8 cellular contexts compared by ENCODE assay signal in the genomic region with DNA sequence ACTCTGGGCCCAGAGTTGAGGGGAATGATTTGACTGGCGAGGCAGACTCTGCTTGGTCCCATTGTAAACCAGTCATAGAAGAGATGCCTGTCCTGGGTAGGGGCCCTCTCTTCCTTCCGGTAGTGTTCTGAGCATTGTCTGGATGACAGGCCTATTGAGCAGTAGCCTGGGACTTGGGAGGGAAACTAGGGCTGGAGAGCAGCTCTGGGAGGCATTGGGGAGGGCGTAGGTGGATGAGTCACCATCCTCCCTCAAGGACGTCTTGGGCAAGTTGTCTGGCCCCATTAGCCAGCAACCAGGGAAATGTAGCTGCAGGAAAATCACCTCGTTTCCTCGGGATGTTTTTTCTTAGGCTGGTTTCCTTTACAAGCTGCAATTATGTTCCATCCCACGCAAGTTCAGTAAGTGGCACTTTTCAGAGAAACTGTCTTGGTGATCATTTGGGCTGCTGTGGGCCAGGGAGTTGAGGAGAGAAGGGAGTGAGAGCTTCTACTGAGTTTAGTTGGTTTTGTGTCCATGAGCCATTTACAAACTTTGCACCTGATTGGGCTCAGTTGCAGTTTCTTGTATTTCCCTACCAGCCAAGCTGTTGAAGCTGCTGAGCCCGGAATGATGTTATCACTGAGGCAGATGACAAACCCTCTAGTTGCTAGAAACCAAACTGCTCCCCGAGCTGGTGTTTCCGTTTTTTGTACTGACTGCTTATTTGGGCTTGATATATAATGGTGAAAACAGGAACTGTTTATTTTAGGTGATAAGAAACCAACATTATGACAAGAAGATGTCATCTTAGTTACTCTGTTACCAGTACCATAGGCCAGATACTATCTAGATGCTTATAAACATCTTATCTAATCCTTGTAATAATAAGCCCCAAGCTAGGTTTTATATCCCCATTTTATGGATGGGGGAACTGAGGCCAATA.
DNase-seq lines count a peak whose midpoint lies in the region; ATAC-seq and TF ChIP-seq lines count a peak whose summit lies in the region.

No MANE protein-coding gene starts in this region.

- peak overlapping the region; percentile 79 for H3K4me2 ChIP-seq in HCT116 (ENCODE audit: low read length)

- H3K4me3 ChIP-seq in GM06990 (replicated peaks; ENCODE audit: low read depth, low read length) (no peak overlapping the region), HCT116 (replicated peaks in 1 of 2; ENCODE audit: low read depth in 1 of 2, low read length in 2 of 2) (peak overlapping the region; percentile 20 to 49), MG63 (no peak overlapping the region), esophagus (ENCODE audit: low read depth in 1 of 2, low read length in 2 of 2) (no peak overlapping the region)
- no peak overlapping the region for H3K4me3 ChIP-seq in naive thymus-derived CD4-positive, alpha-beta T cell (ENCODE audit: low read length)

- POLR2A ChIA-PET in HCT116 (lab: Charles Lee), result interaction anchor here (1.1 to 1.6 kb wide), 4 partner anchors 10 to 196 kb away, joined by 3 to 7 read pairs (median 4); no protein-coding TSS in a partner anchor
- POLR2A ChIA-PET in activated CD4-positive, alpha-beta memory T cell treated with anti-CD3 and anti-CD28 coated beads for 36 hours (lab: Charles Lee), result interaction anchor here (0.9 to 1.7 kb wide), 10 partner anchors 13 to 148 kb away, joined by 3 to 12 read pairs (median 4); a partner anchor contains a TSS
- POLR2A ChIA-PET in naive thymus-derived CD4-positive, alpha-beta T cell (lab: Charles Lee), result no interaction called here

- H3K27ac ChIP-seq in HCT116 (ENCODE audit: low read depth, low read length) (peak overlapping the region; percentile 78), esophagus (ENCODE audit: low read depth in 2 of 2, low read length in 1 of 2) (peak overlapping the region; percentile 35 to 54)
- H3K27ac ChIP-seq in naive thymus-derived CD4-positive, alpha-beta T cell (ENCODE audit: low read depth, low read length), result no peak overlapping the region

- no peaks in the 10 kb centered on the region for H3K27me3 Mint-ChIP-seq in activated CD4-positive, alpha-beta memory T cell treated with anti-CD3 and anti-CD28 coated beads for 36 hours
- H3K27me3 Mint-ChIP-seq in naive thymus-derived CD4-positive, alpha-beta T cell, result no peaks in the 10 kb centered on the region

- TF ChIP-seq RAD21 in HCT116 (IDR thresholded peaks at IDR 0.05; ENCODE audit: low read depth), result no peak

- H3K36me3 Mint-ChIP-seq in activated CD4-positive, alpha-beta memory T cell treated with anti-CD3 and anti-CD28 coated beads for 36 hours, result peaks cover 9% of the 10 kb centered on the region
- peaks cover 3 to 33% (median 8%) of the 10 kb centered on the region in 5 donors for H3K36me3 Mint-ChIP-seq in naive thymus-derived CD4-positive, alpha-beta T cell

- no peaks in the 10 kb centered on the region for H3K79me2 ChIP-seq in HCT116 (ENCODE audit: insufficient read depth, low read length)

- peak; percentile 80 for ATAC-seq in HCT116
- peak; percentile 82 for ATAC-seq in naive thymus-derived CD4-positive, alpha-beta T cell

- H3K9me3 ChIP-seq in HCT116 (ENCODE audit: control insufficient read depth in 1 of 2, insufficient read depth in 1 of 2, low read depth in 1 of 2, low read length in 2 of 2) (no peaks in the 10 kb centered on the region), MG63 (no peaks in the 10 kb centered on the region), esophagus (ENCODE audit: control insufficient read depth in 2 of 2, insufficient read depth in 1 of 2, low read depth in 1 of 2, low read length in 1 of 2) (no peaks in the 10 kb centered on the region)
- H3K9me3 ChIP-seq in naive thymus-derived CD4-positive, alpha-beta T cell (ENCODE audit: control insufficient read depth in 2 of 3, low read length in 3 of 3), result no peaks in the 10 kb centered on the region

- no peaks in the 10 kb centered on the region for H3K9me3 Mint-ChIP-seq in activated CD4-positive, alpha-beta memory T cell treated with anti-CD3 and anti-CD28 coated beads for 36 hours
- H3K9me3 Mint-ChIP-seq in naive thymus-derived CD4-positive, alpha-beta T cell, result no peaks in the 10 kb centered on the region

- no peak for TF ChIP-seq POLR2A in HCT116 (IDR thresholded peaks at IDR 0.05; ENCODE audit: borderline replicate concordance, extremely low read depth, insufficient read depth, insufficient read length)

- H3K4me1 Mint-ChIP-seq in activated CD4-positive, alpha-beta memory T cell treated with anti-CD3 and anti-CD28 coated beads for 36 hours (ENCODE audit: low read depth), result peaks cover 47% of the 10 kb centered on the region
- peaks cover 37 to 79% (median 64%) of the 10 kb centered on the region in 7 donors for H3K4me1 Mint-ChIP-seq in naive thymus-derived CD4-positive, alpha-beta T cell

- WGBS in esophagus, 2 donors, result 36 to 45% methylated on average over 10 of the region's 10 CpGs

- peak overlapping the region; percentile 19 for H3K4me3 Mint-ChIP-seq in activated CD4-positive, alpha-beta memory T cell treated with anti-CD3 and anti-CD28 coated beads for 36 hours
- H3K4me3 Mint-ChIP-seq in naive thymus-derived CD4-positive, alpha-beta T cell, result peak overlapping the region in 4 of 10 donors; percentile 23 to 66 (median 28)

- no peaks in the 10 kb centered on the region for H4K20me1 ChIP-seq in HCT116 (ENCODE audit: insufficient read depth)

- H3K4me1 ChIP-seq in HCT116 (ENCODE audit: control insufficient read depth in 1 of 2, insufficient read depth in 2 of 2, low read length in 2 of 2), result peaks cover 41 to 66% of the 10 kb centered on the region in 2 experiments
- peaks cover 2 to 6% of the 10 kb centered on the region in 2 donors for H3K4me1 ChIP-seq in esophagus (ENCODE audit: control insufficient read depth in 2 of 2, insufficient read depth in 2 of 2, low read length in 1 of 2)
- H3K4me1 ChIP-seq in naive thymus-derived CD4-positive, alpha-beta T cell (ENCODE audit: control insufficient read depth in 2 of 2, insufficient read depth in 2 of 2, low read length in 2 of 2), result peaks cover 10 to 16% of the 10 kb centered on the region in 2 donors

- peak overlapping the region; percentile 92 for H3K27ac Mint-ChIP-seq in activated CD4-positive, alpha-beta memory T cell treated with anti-CD3 and anti-CD28 coated beads for 36 hours
- H3K27ac Mint-ChIP-seq in naive thymus-derived CD4-positive, alpha-beta T cell, result peak overlapping the region in 8 of 9 donors; percentile 15 to 91 (median 43)

- CTCF ChIA-PET in HCT116 (lab: Charles Lee), result interaction anchor here (0.8 to 1.7 kb wide), 3 partner anchors 50 to 223 kb away, joined by 3 read pairs; no protein-coding TSS in a partner anchor
- CTCF ChIA-PET in activated CD4-positive, alpha-beta memory T cell treated with anti-CD3 and anti-CD28 coated beads for 36 hours (lab: Charles Lee), result interaction anchor here (0.7 to 3.5 kb wide), 5 partner anchors 10 to 222 kb away, joined by 3 to 16 read pairs (median 5); a partner anchor contains a TSS
- CTCF ChIA-PET in naive thymus-derived CD4-positive, alpha-beta T cell (lab: Charles Lee), result interaction anchor here (1.5 kb wide), 1 partner anchor 222 kb away, joined by 4 read pairs; no protein-coding TSS in a partner anchor

- TF ChIP-seq CTCF in GM06990 (IDR thresholded peaks at IDR 0.05; ENCODE audit: insufficient read depth, low read length, poor library complexity, severe bottlenecking) (no peak), HCT116 (IDR thresholded peaks at IDR 0.05 in 2 of 3, conservative IDR thresholded peaks at IDR 0.05 in 1 of 3; ENCODE audit: borderline replicate concordance in 1 of 3, insufficient read depth in 1 of 3, low read depth in 2 of 3, low read length in 2 of 3) (no peak)

- no peaks in the 10 kb centered on the region for H3K9me2 ChIP-seq in HCT116 (ENCODE audit: insufficient read depth)

- RAD21 ChIA-PET in HCT116 (lab: Charles Lee; ENCODE audit: low non-redundant PET in 1 of 2, low total read pairs in 2 of 2, uncharacterized antibody in 2 of 2, unreplicated experiment in 2 of 2), result interaction anchor here (1.5 to 1.6 kb wide), 2 partner anchors 16 to 223 kb away, joined by 3 to 4 read pairs; no protein-coding TSS in a partner anchor

- no peaks in the 10 kb centered on the region for H3K27me3 ChIP-seq in GM06990 (replicated peaks; ENCODE audit: control insufficient read depth, insufficient read depth, low read length)
- no peaks in the 10 kb centered on the region for H3K27me3 ChIP-seq in HCT116 (ENCODE audit: insufficient read depth, low read length)
- H3K27me3 ChIP-seq in MG63, result no peaks in the 10 kb centered on the region
- H3K27me3 ChIP-seq in esophagus (ENCODE audit: control insufficient read depth in 1 of 2, insufficient read depth in 2 of 2, low read length in 2 of 2), result no peaks in the 10 kb centered on the region
- no peaks in the 10 kb centered on the region for H3K27me3 ChIP-seq in naive thymus-derived CD4-positive, alpha-beta T cell (ENCODE audit: control insufficient read depth in 2 of 2, insufficient read depth in 2 of 2, low read length in 2 of 2)

- TSS peak; percentile 62 for BruUV-seq in HCT116 (replicated peaks; lab: Mats Ljungman, UMichigan)

- intact Hi-C loops in HCT116 (cut with micrococcal nuclease), result loop anchor here (10.0 kb wide), 1 partner anchor 220 kb away; no protein-coding TSS in a partner anchor
- intact Hi-C loops in activated CD4-positive, alpha-beta memory T cell treated with anti-CD3 and anti-CD28 coated beads for 36 hours (cut with micrococcal nuclease), result loop anchor here (1.0 to 2.0 kb wide), 7 partner anchors 26 to 144 kb away; no protein-coding TSS in a partner anchor
- intact Hi-C loops in naive thymus-derived CD4-positive, alpha-beta T cell (cut with micrococcal nuclease), result loop anchor here (1.0 to 10.0 kb wide), 5 partner anchors 36 to 390 kb away; a partner anchor contains a TSS

- H2AFZ ChIP-seq in HCT116 (ENCODE audit: low read depth, low read length, poor library complexity, severe bottlenecking), result peak overlapping the region; percentile 46

- DNase-seq in GM06990 (ENCODE audit: extremely low read depth, insufficient read length), result peak; percentile 73
- DNase-seq in HCT116 (ENCODE audit: low read depth, low spot score), result peak; percentile 89
- DNase-seq in MG63, result peak; percentile 87
- peak; percentile 81 for DNase-seq in activated CD4-positive, alpha-beta memory T cell treated with anti-CD3 and anti-CD28 coated beads for 36 hours
- peak in 5 of 9 donors; percentile 7 to 54 (median 13) for DNase-seq in naive thymus-derived CD4-positive, alpha-beta T cell
- DNase-seq in superior temporal gyrus (ENCODE audit: extremely low spot score), result peak; percentile 48
- DNase-seq in NCI-H526 treated with DMSO at 0.1 percent for 48 hours (lab: John Stamatoyannopoulos, UW), result no peak

- no peaks in the 10 kb centered on the region for H3K36me3 ChIP-seq in GM06990 (ENCODE audit: control insufficient read depth, insufficient read depth, low read length)
- no peaks in the 10 kb centered on the region for H3K36me3 ChIP-seq in HCT116 (ENCODE audit: control insufficient read depth in 1 of 2, insufficient read depth in 2 of 2, low read length in 2 of 2)
- H3K36me3 ChIP-seq in MG63, result no peaks in the 10 kb centered on the region
- H3K36me3 ChIP-seq in esophagus (ENCODE audit: control insufficient read depth in 2 of 2, insufficient read depth in 2 of 2, low read length in 1 of 2), result no peaks in the 10 kb centered on the region
- H3K36me3 ChIP-seq in naive thymus-derived CD4-positive, alpha-beta T cell (ENCODE audit: control insufficient read depth in 2 of 3, insufficient read depth in 3 of 3, low read length in 3 of 3), result no peaks in the 10 kb centered on the region

- peak overlapping the region; percentile 46 for H3K9ac ChIP-seq in HCT116 (ENCODE audit: low read length)

Comparison
In these comparisons a context has a peak if more than half of its experiments do, and no peak if none do; other contexts are left out.
1. H3K4me3 ChIP-seq: peak in HCT116 (2 of 2); none in GM06990 (single experiment), MG63 (single experiment), esophagus (0 of 2) and naive thymus-derived CD4-positive, alpha-beta T cell (single experiment).